30 cellular contexts compared by ENCODE assay signal in genomic region chr4:6454112-6454910, GRCh38. TPM values are rescaled to one million over a fixed set of nuclear protein-coding genes. Genes with fewer than 3 reads are reported as not detected.
"Had no signal": no experiment of that assay in that cellular context is flagged by ENCODE, and none has a peak within 500 bp of the region (broad histone marks: within the 10 kb centered on the region; RNA-seq: fewer than 3 reads in every experiment).

No MANE protein-coding gene starts in this region.

- H3K4me3 ChIP-seq: adrenal gland, body of pancreas, coronary artery had no signal

- H3K36me3 ChIP-seq: adrenal gland had no signal

- ATAC-seq: activated naive CD4-positive, alpha-beta T cell treated with anti-CD3 and anti-CD28 coated beads, Interleukin-2, amount 50 U/mL, for 72 hours; activated naive CD8-positive, alpha-beta T cell treated with anti-CD3 and anti-CD28 coated beads, Interleukin-2, amount 50 U/mL, for 24 hours; activated T-cell treated with anti-CD3 and anti-CD28 coated beads, Interleukin-2, amount 50 U/mL, for 72 hours; body of pancreas; esophagus mucosa; WTC11 had no signal

- H3K27me3 ChIP-seq: body of pancreas, dorsolateral prefrontal cortex had no signal

- FAIRE-seq: frontal cortex had no signal

- H3K4me1 ChIP-seq: adrenal gland, body of pancreas had no signal

- H3K27ac ChIP-seq: adrenal gland, body of pancreas, coronary artery had no signal

- DNase-seq: activated CD4-positive, alpha-beta memory T cell treated with anti-CD3 and anti-CD28 coated beads, Interleukin-2, amount 10 ng/mL, durations not matched to agents 7 days and 5 days; activated CD4-positive, alpha-beta T cell treated with anti-CD3 and anti-CD28 coated beads for 1 hour; activated CD4-positive, alpha-beta T cell treated with anti-CD3 and anti-CD28 coated beads for 4 hours; activated CD4-positive, alpha-beta T cell treated with anti-CD3 and anti-CD28 coated beads, Interleukin-2, amount 10 ng/mL, durations not matched to agents 7 days and 5 days; activated CD4-positive, alpha-beta T cell treated with anti-CD3 and anti-CD28 coated beads, Interleukin-2, amount 50 U/mL, for 4 hours; activated CD8-positive, alpha-beta memory T cell treated with anti-CD3 and anti-CD28 coated beads, Interleukin-2, amount 50 U/mL, for 48 hours; activated gamma-delta T cell; activated naive CD4-positive, alpha-beta T cell; activated naive CD4-positive, alpha-beta T cell treated with anti-CD3 and anti-CD28 coated beads, Interleukin-2, amount 10 ng/mL, durations not matched to agents 7 days and 5 days; activated naive CD8-positive, alpha-beta T cell treated with anti-CD3 and anti-CD28 coated beads, Interleukin-2, amount 50 U/mL, for 24 hours; activated T-cell treated with anti-CD3 and anti-CD28 coated beads for 4 hours; activated T-cell treated with anti-CD3 and anti-CD28 coated beads, Interleukin-2, amount 50 U/mL, for 24 hours; activated T-cell treated with anti-CD3 and anti-CD28 coated beads, Interleukin-2, amount 50 U/mL, for 72 hours; adrenal gland; amygdala; body of pancreas; central memory CD4-positive, alpha-beta T cell; cerebellar nuclear complex; effector memory CD4-positive, alpha-beta T cell; endodermal cell; foreskin fibroblast; T-helper 2 cell had no signal

RNA-seq across cellular contexts. Expression of gene PPP2R2C, which starts 18.1 kb away (rescaled TPM):
- total RNA-seq: activated CD4-positive, alpha-beta memory T cell treated with anti-CD3 and anti-CD28 coated beads, Interleukin-2, amount 10 ng/mL, durations not matched to agents 7 days and 5 days; activated CD4-positive, alpha-beta T cell treated with anti-CD3 and anti-CD28 coated beads, Interleukin-2, amount 10 ng/mL, durations not matched to agents 7 days and 5 days; activated naive CD4-positive, alpha-beta T cell treated with anti-CD3 and anti-CD28 coated beads, Interleukin-2, amount 50 U/mL, for 72 hours; activated T-cell treated with anti-CD3 and anti-CD28 coated beads, Interleukin-2, amount 50 U/mL, for 72 hours; epithelial cell of proximal tubule; T-helper 1 cell treated with Interleukin-12 subunit alpha and Interleukin-12 subunit beta and Interleukin-4 antibody, amounts not matched to agents 30 ng/mL and 1 ng/mL, for 36 hours had no signal
